ENCODE assay signal across 13 cellular contexts in genomic region chr17:72420775-72421127, GRCh38.
DNase-seq lines count a peak whose midpoint lies in the region; ATAC-seq, FAIRE-seq and TF ChIP-seq lines count a peak whose summit lies in the region.
"Had no signal": no experiment of that assay in that cellular context is flagged by ENCODE, and none has a peak within 500 bp of the region (broad histone marks: within the 10 kb centered on the region; RNA-seq: fewer than 3 reads in every experiment).

No MANE protein-coding gene starts in this region.

- no peak overlapping the region for H3K14ac ChIP-seq in mesenchymal stem cell (ENCODE audit: low read length in 2 of 2)

- H3K27ac Mint-ChIP-seq in HFFc6 = peak overlapping the region; percentile 90
- H3K27ac Mint-ChIP-seq: activated CD8-positive, alpha-beta T cell treated with anti-CD3 and anti-CD28 coated beads, Interleukin-2, amount 10 ng/mL, durations not matched to agents 7 days and 5 days had no signal

- intact Hi-C loops in GM12878 (cut with micrococcal nuclease; ENCODE audit: unreplicated experiment) = loop anchor here (1.0 to 5.0 kb wide), 4 partner anchors 14 to 300 kb away; no protein-coding TSS in a partner anchor
- intact Hi-C loops in transverse colon (cut with DNase I; ENCODE audit: low total_unique reads) = no loop called here

- H4K91ac ChIP-seq in mesenchymal stem cell (ENCODE audit: low read length) = peak overlapping the region; percentile 34

- FAIRE-seq in GM12878 (lab: Jason Lieb, UNC) = no peak
- FAIRE-seq: H1 had no signal

- H2BK12ac ChIP-seq in mesenchymal stem cell (ENCODE audit: low read length in 2 of 2) = peak overlapping the region; percentile 8 to 87

- H2AFZ ChIP-seq in GM12878 (ENCODE audit: control insufficient read depth, low read depth, low read length) (no peak overlapping the region), mesenchymal stem cell (ENCODE audit: low read depth, low read length) (no peak overlapping the region)

- ATAC-seq in GM12878 (no peak), GM21390 (IDR thresholded peaks at IDR 0.05; ENCODE audit: unreplicated experiment) (no peak)

- in situ Hi-C loops in GM12878 (cut with MboI) = loop anchor here (5.0 to 25.0 kb wide), 5 partner anchors 97 to 1867 kb away; partner anchors contain the start of gene SOX9
- in situ Hi-C loops in transverse colon (cut with MboI; ENCODE audit: low pct_ligation_motif_present in 1 of 4, low pct_unique_long_range_greater_than_20kb in 1 of 4, low sequenced_read_pairs in 3 of 4) = loop anchor here in 1 of 4 donors (25.0 kb wide), 1 partner anchor 283 kb away; no protein-coding TSS in a partner anchor

- H3K18ac ChIP-seq in mesenchymal stem cell (ENCODE audit: low read depth in 1 of 2, low read length in 2 of 2) = peak overlapping the region in 1 of 2 experiments; percentile 67

- WGBS in GM12878 (ENCODE audit: insufficient coverage, insufficient replicate concordance, low lambda C conversion rate, missing lambda C conversion rate) = 30% methylated on average over 8 of the region's 8 CpGs
- 83% methylated on average over 8 of the region's 8 CpGs for WGBS in mesenchymal stem cell
- WGBS in transverse colon (ENCODE audit: low coverage in 1 of 2), 2 donors = 61% methylated on average over 3 to 8 of the region's 8 CpGs

- H3K9ac ChIP-seq in GM12878 (ENCODE audit: control insufficient read depth, insufficient read depth, low read length) (peak overlapping the region; percentile 76), mesenchymal stem cell (ENCODE audit: low read length) (no peak overlapping the region)

- no peaks in the 10 kb centered on the region for H4K20me1 ChIP-seq in GM12878 (ENCODE audit: control insufficient read depth, insufficient read depth)

- no peaks in the 10 kb centered on the region; a peak in 1 of 4 replicates for H3K36me3 ChIP-seq in GM12878 (ENCODE audit: control insufficient read depth in 2 of 2, insufficient read depth in 2 of 2, low read length in 1 of 2)
- peaks cover 3 to 19% of the 10 kb centered on the region in 2 experiments for H3K36me3 ChIP-seq in mesenchymal stem cell (ENCODE audit: control insufficient read depth in 1 of 2, insufficient read depth in 2 of 2, low read depth in 1 of 2, low read length in 2 of 2)
- peaks cover 0 to 7% (median 0%) of the 10 kb centered on the region in 4 donors for H3K36me3 ChIP-seq in transverse colon
- H3K36me3 ChIP-seq: gastroesophageal sphincter had no signal

- RAD21 ChIA-PET in GM12878 (lab: Charles Lee; ENCODE audit: unreplicated experiment) = interaction anchor here (1.0 to 11.4 kb wide), 10 partner anchors 11 to 300 kb away, joined by 3 to 361 read pairs (median 42); partner anchors contain the start of gene SOX9

- POLR2A ChIA-PET in GM12878 (lab: Charles Lee) = interaction anchor here (0.6 to 9.6 kb wide), 6 partner anchors 43 to 301 kb away, joined by 3 to 170 read pairs (median 6); no protein-coding TSS in a partner anchor

- H3K4me1 ChIP-seq in GM12878 (ENCODE audit: control insufficient read depth, insufficient read depth, low read length) (peaks cover 64% of the 10 kb centered on the region), mesenchymal stem cell (ENCODE audit: control insufficient read depth, insufficient read depth, low read depth, low read length) (peaks cover 50% of the 10 kb centered on the region), transverse colon (peaks cover 5 to 28% (median 21%) of the 10 kb centered on the region in 4 donors)

- no peak overlapping the region for H2BK15ac ChIP-seq in mesenchymal stem cell (ENCODE audit: low read depth, poor library complexity, severe bottlenecking)

- H3K4me2 ChIP-seq in GM12878 (ENCODE audit: control insufficient read depth, insufficient read depth) (peak overlapping the region; percentile 85), mesenchymal stem cell (ENCODE audit: low read length, poor library complexity, severe bottlenecking) (peak overlapping the region; percentile 30)

- H3K4ac ChIP-seq in mesenchymal stem cell (ENCODE audit: low read depth in 1 of 2, low read length in 2 of 2) = no peak overlapping the region

- TF ChIP-seq CTCF in HFFc6 (IDR thresholded peaks at IDR 0.05) = no peak
- TF ChIP-seq CTCF in GM12878 (IDR thresholded peaks at IDR 0.05 in 2 of 3, conservative IDR thresholded peaks at IDR 0.05 in 1 of 3; ENCODE audit: control insufficient read depth in 2 of 3, extremely low read depth in 1 of 3, insufficient read depth in 1 of 3, low read depth in 3 of 3, low read length in 3 of 3) = no peak
- no peak for TF ChIP-seq CTCF in transverse colon (IDR thresholded peaks at IDR 0.05)

- H3K4me3 ChIP-seq in GM12878 = peak overlapping the region; percentile 11; the same call in 1 of the 2 replicates
- H3K4me3 ChIP-seq in mesenchymal stem cell (ENCODE audit: insufficient read depth in 1 of 2, low read depth in 1 of 2, low read length in 2 of 2) = no peak overlapping the region
- no peak overlapping the region for H3K4me3 ChIP-seq in transverse colon
- H3K4me3 ChIP-seq: gastroesophageal sphincter, SK-N-MC had no signal

- peaks cover 16% of the 10 kb centered on the region for H3K79me2 ChIP-seq in GM12878 (ENCODE audit: control insufficient read depth, insufficient read depth, low read length)

- H3K27ac ChIP-seq in GM12878 (ENCODE audit: control insufficient read depth, insufficient read depth) (peak overlapping the region; percentile 95), mesenchymal stem cell (ENCODE audit: low read length, poor library complexity, severe bottlenecking) (peak overlapping the region; percentile 77), transverse colon (peak overlapping the region; percentile 55 to 76 (median 62))
- H3K27ac ChIP-seq: gastroesophageal sphincter, SK-N-MC had no signal

- H2AK5ac ChIP-seq in mesenchymal stem cell (ENCODE audit: low read length, severe bottlenecking) = peak overlapping the region; percentile 82

- SMC1A ChIA-PET in GM12878 (lab: Charles Lee; ENCODE audit: uncharacterized antibody, unreplicated experiment) = interaction anchor here (1.0 to 12.7 kb wide), 8 partner anchors 14 to 118 kb away, joined by 3 to 335 read pairs (median 30); no protein-coding TSS in a partner anchor

- H3K79me1 ChIP-seq in mesenchymal stem cell (replicated peaks; ENCODE audit: low read length, poor library complexity, severe bottlenecking) = peaks cover 24% of the 10 kb centered on the region

- no peak overlapping the region for H4K8ac ChIP-seq in mesenchymal stem cell (ENCODE audit: low read length)

- CTCF ChIA-PET in GM12878 (lab: Yijun Ruan, JAX) = interaction anchor here (1.1 to 9.8 kb wide), 8 partner anchors 11 to 300 kb away, joined by 3 to 101 read pairs (median 3); partner anchors contain the start of gene SOX9

- H2BK5ac ChIP-seq in mesenchymal stem cell (ENCODE audit: low read depth, low read length, poor library complexity, severe bottlenecking) = peak overlapping the region; percentile 70

- H3K9me3 ChIP-seq in GM12878 (replicated peaks; ENCODE audit: control insufficient read depth, insufficient read depth, low read length) = peaks cover 18% of the 10 kb centered on the region
- H3K9me3 ChIP-seq in mesenchymal stem cell (ENCODE audit: control insufficient read depth, low read length) = peaks cover 25% of the 10 kb centered on the region
- H3K9me3 ChIP-seq in transverse colon = peaks cover 10 to 13% of the 10 kb centered on the region in 2 donors

- TF ChIP-seq EP300 in GM12878 (IDR thresholded peaks at IDR 0.05; ENCODE audit: borderline replicate concordance in 1 of 2, control insufficient read depth in 1 of 2, low read depth in 2 of 2, low read length in 2 of 2) (no peak), transverse colon (IDR thresholded peaks at IDR 0.05; ENCODE audit: low read depth) (no peak)

- no peak overlapping the region for H3K4me3 Mint-ChIP-seq in HFFc6
- H3K4me3 Mint-ChIP-seq: activated CD8-positive, alpha-beta T cell treated with anti-CD3 and anti-CD28 coated beads, Interleukin-2, amount 10 ng/mL, durations not matched to agents 7 days and 5 days had no signal

- no peak overlapping the region for H3K23ac ChIP-seq in mesenchymal stem cell (ENCODE audit: low read length in 2 of 2)

- H3K9me3 Mint-ChIP-seq in HFFc6 = peaks cover 24% of the 10 kb centered on the region

- TSS peak; percentile 47 for BruUV-seq in GM12878 (replicated peaks; lab: Mats Ljungman, UMichigan)

- H3K36me3 Mint-ChIP-seq in HFFc6 (ENCODE audit: low read depth) = peaks cover 18% of the 10 kb centered on the region

- H3K27me3 ChIP-seq in GM12878 (replicated peaks in 1 of 2; ENCODE audit: control insufficient read depth in 2 of 2, insufficient read depth in 2 of 2, low read length in 1 of 2) = no peaks in the 10 kb centered on the region
- H3K27me3 ChIP-seq in mesenchymal stem cell (ENCODE audit: control insufficient read depth in 1 of 2, insufficient read depth in 1 of 2, low read length in 2 of 2) = no peaks in the 10 kb centered on the region
- H3K27me3 ChIP-seq in transverse colon = no peaks in the 10 kb centered on the region

- no peak for DNase-seq in HFFc6
- no peak for DNase-seq in GM12878 (ENCODE audit: low read depth, low spot score)
- DNase-seq in mesenchymal stem cell = no peak
- no peak for DNase-seq in transverse colon
- DNase-seq in midbrain (lab: John Stamatoyannopoulos, UW) = no peak
- no peak for DNase-seq in NCI-H226
- DNase-seq: effector memory CD4-positive, alpha-beta T cell; GF-D8 had no signal

- no peaks in the 10 kb centered on the region; the same call in 1 of the 2 replicates for H3K27me3 Mint-ChIP-seq in HFFc6 (ENCODE audit: insufficient read depth)

- no peak for TF ChIP-seq RAD21 in GM12878 (IDR thresholded peaks at IDR 0.05; ENCODE audit: insufficient read depth, low read depth, low read length)

- no peak for TF ChIP-seq POLR2A in GM12878 (IDR thresholded peaks at IDR 0.05; ENCODE audit: low read depth, low read length)
- TF ChIP-seq POLR2A in transverse colon (IDR thresholded peaks at IDR 0.05) = no peak

- peak overlapping the region; percentile 9 for H2BK120ac ChIP-seq in mesenchymal stem cell (ENCODE audit: low read depth, low read length)

- H3K4me1 Mint-ChIP-seq in HFFc6 (ENCODE audit: low read depth) = peaks cover 49% of the 10 kb centered on the region
